Comparison of ENCODE assay signal across 10 cellular contexts in the genomic region with DNA sequence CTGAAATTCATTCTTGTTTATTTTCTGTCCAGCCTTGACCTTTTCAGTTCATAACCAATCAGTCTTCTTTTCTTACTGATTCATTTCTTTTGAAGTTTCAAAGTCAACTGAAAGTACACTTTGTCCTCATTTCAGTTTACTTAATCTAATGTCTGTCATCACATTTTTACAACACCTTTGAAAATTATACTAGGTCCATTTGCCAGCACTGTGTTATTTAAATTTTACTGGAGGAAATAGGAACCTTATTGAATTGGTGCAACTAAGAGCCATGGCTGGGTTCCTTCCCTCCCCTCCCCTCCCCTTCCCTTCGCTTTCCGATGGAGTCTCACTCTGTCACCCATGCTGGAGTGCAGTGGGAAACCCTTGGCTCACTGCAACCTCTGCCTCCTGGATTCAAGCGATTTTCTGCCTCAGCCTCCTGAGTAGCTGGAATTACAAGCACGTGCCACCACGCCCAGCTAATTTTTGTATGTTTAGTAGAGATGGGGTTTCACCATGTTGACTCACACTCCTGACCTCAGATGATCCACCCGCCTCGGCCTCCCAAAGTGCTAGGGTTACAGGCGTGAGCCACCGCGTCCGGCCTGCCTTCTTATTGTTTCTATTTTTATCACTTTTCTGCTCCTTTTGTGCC. TPM values are rescaled to one million over a fixed set of nuclear protein-coding genes. Genes with fewer than 3 reads are reported as not detected.
DNase-seq lines count a peak whose midpoint lies in the region; ATAC-seq and TF ChIP-seq lines count a peak whose summit lies in the region.
"Had no signal": no experiment of that assay in that cellular context is flagged by ENCODE, and none has a peak within 500 bp of the region (broad histone marks: within the 10 kb centered on the region; RNA-seq: fewer than 3 reads in every experiment).

No MANE protein-coding gene starts in this region.

- no peak overlapping the region for H3K4me3 ChIP-seq in psoas muscle
- H3K4me3 ChIP-seq: BLaER1 had no signal

- ATAC-seq in activated CD4-positive, alpha-beta T cell treated with anti-CD3 and anti-CD28 coated beads for 36 hours, result peak; percentile 85
- peak; percentile 55 to 87 (median 68) for ATAC-seq in psoas muscle
- no peak for ATAC-seq in GM21825 (IDR thresholded peaks at IDR 0.05; ENCODE audit: unreplicated experiment)
- ATAC-seq in HG03025 (IDR thresholded peaks at IDR 0.05; ENCODE audit: low FRiP score, unreplicated experiment), result no peak
- ATAC-seq in HG03108 (IDR thresholded peaks at IDR 0.05; ENCODE audit: unreplicated experiment), result no peak

- H3K27ac Mint-ChIP-seq in activated CD4-positive, alpha-beta T cell treated with anti-CD3 and anti-CD28 coated beads for 36 hours, result no peak overlapping the region

- H3K9me3 Mint-ChIP-seq in activated CD4-positive, alpha-beta T cell treated with anti-CD3 and anti-CD28 coated beads for 36 hours (ENCODE audit: low read depth), result no peaks in the 10 kb centered on the region

- peak; percentile 49 for DNase-seq in activated CD4-positive, alpha-beta T cell treated with anti-CD3 and anti-CD28 coated beads for 36 hours
- no peak for DNase-seq in activated CD4-positive, alpha-beta T cell treated with anti-CD3 and anti-CD28 coated beads, Interleukin-2, amount 50 U/mL, for 1 hour
- DNase-seq in NCI-H2196 treated with DMSO at 0.1 percent for 48 hours (lab: John Stamatoyannopoulos, UW; ENCODE audit: unreplicated experiment), result peak; percentile 15
- DNase-seq in epithelial cell of prostate (ENCODE audit: low read depth, low spot score), result no peak
- DNase-seq in psoas muscle, result peak; percentile 19 to 59
- DNase-seq: NCI-H2171 had no signal

- no peaks in the 10 kb centered on the region for H3K27me3 ChIP-seq in psoas muscle (ENCODE audit: insufficient read depth in 3 of 3, low read length in 2 of 3)
- H3K27me3 ChIP-seq: BLaER1 had no signal

- no peak for TF ChIP-seq CTCF in psoas muscle (IDR thresholded peaks at IDR 0.05)

- CTCF ChIA-PET in activated CD4-positive, alpha-beta T cell treated with anti-CD3 and anti-CD28 coated beads for 36 hours (lab: Charles Lee), result no interaction called here

- WGBS in psoas muscle, 3 donors, result 41 to 73% (median 52%) methylated on average over 11 of the region's 11 CpGs

- peak overlapping the region; percentile 54 for H3K27ac ChIP-seq in epithelial cell of prostate
- H3K27ac ChIP-seq in psoas muscle, result no peak overlapping the region

- peaks cover 43% of the 10 kb centered on the region for H3K36me3 Mint-ChIP-seq in activated CD4-positive, alpha-beta T cell treated with anti-CD3 and anti-CD28 coated beads for 36 hours (ENCODE audit: low read depth)

- POLR2A ChIA-PET in activated CD4-positive, alpha-beta T cell treated with anti-CD3 and anti-CD28 coated beads for 36 hours (lab: Charles Lee), result no interaction called here

- intact Hi-C loops in activated CD4-positive, alpha-beta T cell treated with anti-CD3 and anti-CD28 coated beads for 36 hours (cut with DNase I, micrococcal nuclease), result no loop called here
- intact Hi-C loops in psoas muscle (cut with DNase I), result no loop called here

- H3K4me1 ChIP-seq in psoas muscle, result peaks cover 2% of the 10 kb centered on the region

- no peaks in the 10 kb centered on the region for H3K27me3 Mint-ChIP-seq in activated CD4-positive, alpha-beta T cell treated with anti-CD3 and anti-CD28 coated beads for 36 hours

- H3K36me3 ChIP-seq in psoas muscle (ENCODE audit: insufficient read depth in 1 of 2, low read depth in 1 of 2), result no peaks in the 10 kb centered on the region

- peaks cover 30% of the 10 kb centered on the region for H3K4me1 Mint-ChIP-seq in activated CD4-positive, alpha-beta T cell treated with anti-CD3 and anti-CD28 coated beads for 36 hours

- no peaks in the 10 kb centered on the region for H3K9me3 ChIP-seq in psoas muscle
- H3K9me3 ChIP-seq: BLaER1 had no signal

- no peak overlapping the region for H3K4me3 Mint-ChIP-seq in activated CD4-positive, alpha-beta T cell treated with anti-CD3 and anti-CD28 coated beads for 36 hours

RNA-seq across cellular contexts. Expression of a gene that starts 6.3 kb away (rescaled TPM):
- 10 to 100 TPM; 25.0 to 25.5 TPM for total RNA-seq in activated CD4-positive, alpha-beta T cell treated with anti-CD3 and anti-CD28 coated beads for 36 hours
- 1 to 10 TPM; 3.9 to 4.5 (median 4.1) TPM for total RNA-seq in psoas muscle
- 10 to 100 TPM in 1 of 3 donors, 1 to 10 TPM in 2; 2.4 to 15.1 (median 2.8) TPM for polyA plus RNA-seq in psoas muscle

RNA-seq across cellular contexts. Expression of a gene that starts 6.9 kb away (rescaled TPM):
- total RNA-seq in activated CD4-positive, alpha-beta T cell treated with anti-CD3 and anti-CD28 coated beads for 36 hours, result 1,000 to 10,000 TPM in 1 of 2 experiments, 100 to 1,000 TPM in 1; 848 to 1,029 TPM
- 100 to 1,000 TPM; 253 to 369 (median 344) TPM for total RNA-seq in psoas muscle
- polyA plus RNA-seq in psoas muscle, result 100 to 1,000 TPM; 241 to 337 (median 327) TPM

Comparison
In these comparisons a context has a peak if more than half of its experiments do, and no peak if none do; other contexts are left out.
1. DNase-seq: peak in activated CD4-positive, alpha-beta T cell treated with anti-CD3 and anti-CD28 coated beads for 36 hours (single experiment), NCI-H2196 treated with DMSO at 0.1 percent for 48 hours (single experiment) and psoas muscle (2 of 2); none in activated CD4-positive, alpha-beta T cell treated with anti-CD3 and anti-CD28 coated beads, Interleukin-2, amount 50 U/mL, for 1 hour (single experiment) and epithelial cell of prostate (single experiment).
2. ATAC-seq: peak in activated CD4-positive, alpha-beta T cell treated with anti-CD3 and anti-CD28 coated beads for 36 hours (single experiment) and psoas muscle (4 of 4); none in GM21825 (single experiment), HG03025 (single experiment) and HG03108 (single experiment).
3. RNA of a gene that starts 6.3 kb away (total RNA-seq): 25.0 to 25.5 TPM in activated CD4-positive, alpha-beta T cell treated with anti-CD3 and anti-CD28 coated beads for 36 hours; 3.9 to 4.5 TPM in psoas muscle; every median in the first group is over 4 times any median in the second.